ENCODE assay signal across 8 cellular contexts in the genomic region with DNA sequence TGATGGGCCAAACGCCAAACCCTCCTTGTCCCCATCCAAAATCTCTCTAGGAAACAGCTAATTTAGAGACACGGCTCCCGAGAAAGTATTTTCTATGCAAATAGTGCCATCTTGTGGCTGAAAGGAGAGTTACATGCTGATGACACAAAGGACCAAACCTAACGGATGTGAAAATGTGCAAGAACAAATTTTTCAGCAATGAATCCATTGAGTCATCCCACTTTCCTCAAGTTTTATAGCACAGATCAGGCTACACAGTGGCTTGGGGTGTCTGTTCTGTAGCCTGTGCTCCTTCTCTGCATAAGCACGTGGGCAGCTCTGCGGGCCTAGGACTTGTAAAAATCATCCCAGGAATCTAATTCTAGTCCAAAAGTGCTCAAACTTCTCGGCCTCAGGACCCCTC.
DNase-seq lines count a peak whose midpoint lies in the region; ATAC-seq and TF ChIP-seq lines count a peak whose summit lies in the region.

No MANE protein-coding gene starts in this region.

- H3K4me3 ChIP-seq in astrocyte of the cerebellum (ENCODE audit: low read depth, low read length) = no peak overlapping the region
- H3K4me3 ChIP-seq in gastrocnemius medialis = no peak overlapping the region

- ATAC-seq in GM19455 (IDR thresholded peaks at IDR 0.05; ENCODE audit: unreplicated experiment) (peak; percentile 63), SK-N-SH treated with all-trans-retinoic acid at 6 μM for 48 hours (peak; percentile 90), gastrocnemius medialis (peak; percentile 51 to 59)

- no peak for TF ChIP-seq POLR2A in gastrocnemius medialis (IDR thresholded peaks at IDR 0.05)

- DNase-seq in C1 segment of cervical spinal cord (lab: John Stamatoyannopoulos, UW) = peak in 10 of 14 donors; percentile 12 to 79 (median 34)
- peak; percentile 52 for DNase-seq in MV-4-11 (lab: John Stamatoyannopoulos, UW)
- peak; percentile 53 for DNase-seq in astrocyte of the cerebellum (ENCODE audit: low read depth)
- peak; percentile 65 for DNase-seq in hepatic stellate cell (ENCODE audit: low spot score)
- DNase-seq in gastrocnemius medialis = no peak
- no peak for DNase-seq in NCI-H1048 (lab: John Stamatoyannopoulos, UW)

- no peaks in the 10 kb centered on the region for H3K27me3 ChIP-seq in gastrocnemius medialis

- H3K9me3 ChIP-seq in gastrocnemius medialis = no peaks in the 10 kb centered on the region

- H3K27ac ChIP-seq in gastrocnemius medialis = no peak overlapping the region

- TF ChIP-seq CTCF in astrocyte of the cerebellum (IDR thresholded peaks at IDR 0.05; ENCODE audit: low read depth, low read length, missing control alignments) (peak; percentile 71), gastrocnemius medialis (IDR thresholded peaks at IDR 0.05 in 4 of 5, conservative IDR thresholded peaks at IDR 0.05 in 1 of 5) (peak; percentile 64 to 88 (median 80))

- no peaks in the 10 kb centered on the region for H3K36me3 ChIP-seq in gastrocnemius medialis

- intact Hi-C loops in gastrocnemius medialis (cut with DNase I; ENCODE audit: low total_unique reads) = loop anchor here (1.0 to 10.0 kb wide), 4 partner anchors 220 to 487 kb away; no protein-coding TSS in a partner anchor

- no peaks in the 10 kb centered on the region for H3K4me1 ChIP-seq in gastrocnemius medialis

- in situ Hi-C loops in astrocyte of the cerebellum (cut with HindIII; ENCODE audit: low sequenced_read_pairs) = no loop called here
- in situ Hi-C loops in gastrocnemius medialis (cut with MboI; ENCODE audit: low sequenced_read_pairs in 4 of 4) = loop anchor here (5.0 to 25.0 kb wide), 7 partner anchors 214 to 487 kb away; a partner anchor contains a TSS

TF ChIP-seq in SK-N-SH treated with all-trans-retinoic acid at 6 μM for 48 hours, 23 proteins besides CTCF, POLR2A, EP300 and RAD21:
- 0 out of 2 replicates have a peak, but pooled peaks have one; percentile 16 for TF ChIP-seq CSDC2 (CRISPR knock-in tag; IDR thresholded peaks at IDR 0.05)
- no peak for TF ChIP-seq ZFP30 (CRISPR knock-in tag; IDR thresholded peaks at IDR 0.05)

Comparison
In these comparisons a context has a peak if more than half of its experiments do, and no peak if none do; other contexts are left out.
1. DNase-seq: peak in C1 segment of cervical spinal cord (10 of 14), MV-4-11 (single experiment), astrocyte of the cerebellum (single experiment) and hepatic stellate cell (single experiment); none in gastrocnemius medialis (0 of 2) and NCI-H1048 (single experiment).
2. Peak in every context shown above with its lines, with median percentiles within 50 percentile points of each other: ATAC-seq.